In genomic region chr11:107140988-107141387, GRCh38 we compare ENCODE assay signal across 16 cellular contexts.
"Had no signal": no experiment of that assay in that cellular context is flagged by ENCODE, and none has a peak within 500 bp of the region (broad histone marks: within the 10 kb centered on the region; RNA-seq: fewer than 3 reads in every experiment).

No MANE protein-coding gene starts in this region.

- H3K4me3 Mint-ChIP-seq: endodermal cell; immature natural killer cell; naive thymus-derived CD4-positive, alpha-beta T cell; nephron progenitor cell had no signal

- H3K27ac Mint-ChIP-seq: endodermal cell; immature natural killer cell; naive thymus-derived CD4-positive, alpha-beta T cell; nephron progenitor cell had no signal

- DNase-seq: effector CD4-positive, alpha-beta T cell; endodermal cell; erythroblast; foreskin keratinocyte; immature natural killer cell; left colon; left ventricle myocardium superior; mesendoderm; naive thymus-derived CD4-positive, alpha-beta T cell; nephron progenitor cell; right cardiac atrium; stimulated activated CD4-positive, alpha-beta T cell treated with anti-CD3 and anti-CD28 coated beads, Interleukin-2, amount 100 ng/mL, for 48 hours; stimulated activated naive CD4-positive, alpha-beta T cell treated with Interleukin-2 at 50 U/mL for 16 hours; thyroid gland; upper lobe of left lung; uterus had no signal

- ATAC-seq: foreskin keratinocyte; left colon; left ventricle myocardium superior; naive thymus-derived CD4-positive, alpha-beta T cell; right cardiac atrium had no signal

- H3K9me3 Mint-ChIP-seq: nephron progenitor cell had no signal

- H3K4me1 Mint-ChIP-seq: endodermal cell; immature natural killer cell; naive thymus-derived CD4-positive, alpha-beta T cell; nephron progenitor cell had no signal
